1 cellular context compared by ENCODE assay signal in the genomic region with DNA sequence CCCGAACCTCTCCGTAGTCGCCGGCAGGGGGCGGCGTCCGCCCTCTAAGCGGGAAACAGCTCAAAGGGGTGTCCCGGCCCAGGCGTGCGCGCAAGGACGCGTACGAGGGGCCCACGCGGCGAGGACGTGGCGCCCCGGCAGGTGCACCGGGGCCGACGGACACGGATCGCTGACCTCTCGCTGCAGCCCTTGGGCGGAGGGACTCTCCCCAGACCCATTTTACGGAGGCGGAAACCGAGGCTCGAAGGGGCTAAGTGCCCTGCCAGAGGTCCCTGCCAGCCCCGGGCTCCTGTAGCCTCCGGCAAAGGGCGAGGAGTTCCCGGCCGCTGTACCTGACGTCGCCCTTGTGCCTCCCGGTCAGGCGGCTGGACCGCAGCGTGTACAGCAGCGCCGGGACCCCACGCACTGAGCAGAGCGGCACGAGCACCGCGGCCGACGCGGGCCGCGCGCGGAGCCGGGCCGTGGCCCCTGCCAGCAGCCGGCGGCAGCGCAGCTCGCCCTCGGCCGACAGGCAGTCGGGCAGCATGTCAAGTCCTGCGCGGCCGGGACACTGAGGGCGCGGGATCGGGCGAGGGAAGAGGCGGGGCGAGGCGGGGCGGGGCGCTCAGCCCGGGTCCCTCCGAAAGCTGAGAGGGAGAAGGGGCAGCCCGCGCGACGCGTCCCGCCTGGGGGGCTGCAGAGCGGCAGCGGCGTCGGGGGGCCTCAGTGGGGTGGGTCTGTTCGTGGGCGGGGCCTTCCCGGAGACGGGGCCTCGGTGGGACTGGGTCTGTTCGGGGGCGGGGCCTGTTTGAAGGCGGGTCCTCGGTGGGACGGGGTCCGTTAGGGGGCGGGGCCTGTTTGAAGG.
A peak's percentile ranks its signal among the peaks of the same experiment; 100 is the strongest.
TF ChIP-seq lines count a peak whose summit lies in the region.

Gene NUDT8 (minus strand): TSS at position 552 of the 844 bp plus-strand sequence. CDS start 26 bp downstream, at position 526.

TF ChIP-seq in K562, 482 proteins besides CTCF, POLR2A, EP300 and RAD21 (continued from another document and continues in another):
- TF ChIP-seq REST (CRISPR knock-in tag; IDR thresholded peaks at IDR 0.05; ENCODE audit: low read depth) (peak; percentile 41; the same call in 1 of the 2 replicates), ZNF212 (CRISPR knock-in tag; IDR thresholded peaks at IDR 0.05) (no peak), SIN3B (IDR thresholded peaks at IDR 0.05; ENCODE audit: low read depth) (peak; percentile 48; the same call in 1 of the 2 replicates), PHF20 (IDR thresholded peaks at IDR 0.05; ENCODE audit: partially characterized antibody) (peak; percentile 63), XRCC5 (IDR thresholded peaks at IDR 0.05; ENCODE audit: low read depth, low read length) (peak; percentile 94), EGR1 (conservative IDR thresholded peaks at IDR 0.05) (0 out of 2 replicates have a peak, but pooled peaks have one; percentile 20), CXXC5 (CRISPR knock-in tag; IDR thresholded peaks at IDR 0.05) (peak; percentile 96), PRPF4 (IDR thresholded peaks at IDR 0.05; ENCODE audit: insufficient read depth, low read depth, low read length, poor library complexity, severe bottlenecking) (peak; percentile 54), MGA (IDR thresholded peaks at IDR 0.05) (peak; percentile 98), HIVEP1 (CRISPR knock-in tag; IDR thresholded peaks at IDR 0.05) (0 out of 2 replicates have a peak, but pooled peaks have one; percentile 76), CHD1 (IDR thresholded peaks at IDR 0.05; ENCODE audit: low read length) (peak; percentile 90), NBN (IDR thresholded peaks at IDR 0.05; ENCODE audit: low read depth) (0 out of 2 replicates have a peak, but pooled peaks have one; percentile 38), NFIC (IDR thresholded peaks at IDR 0.05) (peak; percentile 36; the same call in 1 of the 2 replicates), TBP (optimal IDR thresholded peaks at IDR 0.05; ENCODE audit: low read depth, low read length) (peak; percentile 73), SP2 (IDR thresholded peaks at IDR 0.05; ENCODE audit: extremely low read depth, low read depth, low read length, poor library complexity, severe bottlenecking) (no peak), STAG1 (CRISPR knock-in tag; IDR thresholded peaks at IDR 0.05; ENCODE audit: borderline replicate concordance) (no peak), SUPT5H (IDR thresholded peaks at IDR 0.05) (peak; percentile 55), L3MBTL2 (IDR thresholded peaks at IDR 0.05) (peak; percentile 99), POLR2G (IDR thresholded peaks at IDR 0.05; ENCODE audit: low read depth, low read length) (peak; percentile 88), FOXM1 (IDR thresholded peaks at IDR 0.05; ENCODE audit: low read depth) (no peak), FOXM1 (CRISPR knock-in tag; IDR thresholded peaks at IDR 0.05; ENCODE audit: low read depth) (peak; percentile 96)
- TF ChIP-seq, protein P1, sequence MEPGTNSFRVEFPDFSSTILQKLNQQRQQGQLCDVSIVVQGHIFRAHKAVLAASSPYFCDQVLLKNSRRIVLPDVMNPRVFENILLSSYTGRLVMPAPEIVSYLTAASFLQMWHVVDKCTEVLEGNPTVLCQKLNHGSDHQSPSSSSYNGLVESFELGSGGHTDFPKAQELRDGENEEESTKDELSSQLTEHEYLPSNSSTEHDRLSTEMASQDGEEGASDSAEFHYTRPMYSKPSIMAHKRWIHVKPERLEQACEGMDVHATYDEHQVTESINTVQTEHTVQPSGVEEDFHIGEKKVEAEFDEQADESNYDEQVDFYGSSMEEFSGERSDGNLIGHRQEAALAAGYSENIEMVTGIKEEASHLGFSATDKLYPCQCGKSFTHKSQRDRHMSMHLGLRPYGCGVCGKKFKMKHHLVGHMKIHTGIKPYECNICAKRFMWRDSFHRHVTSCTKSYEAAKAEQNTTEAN (CRISPR knock-in tag; IDR thresholded peaks at IDR 0.05), result peak; percentile 73; the same call in 1 of the 2 replicates
- TF ChIP-seq, protein P2, sequence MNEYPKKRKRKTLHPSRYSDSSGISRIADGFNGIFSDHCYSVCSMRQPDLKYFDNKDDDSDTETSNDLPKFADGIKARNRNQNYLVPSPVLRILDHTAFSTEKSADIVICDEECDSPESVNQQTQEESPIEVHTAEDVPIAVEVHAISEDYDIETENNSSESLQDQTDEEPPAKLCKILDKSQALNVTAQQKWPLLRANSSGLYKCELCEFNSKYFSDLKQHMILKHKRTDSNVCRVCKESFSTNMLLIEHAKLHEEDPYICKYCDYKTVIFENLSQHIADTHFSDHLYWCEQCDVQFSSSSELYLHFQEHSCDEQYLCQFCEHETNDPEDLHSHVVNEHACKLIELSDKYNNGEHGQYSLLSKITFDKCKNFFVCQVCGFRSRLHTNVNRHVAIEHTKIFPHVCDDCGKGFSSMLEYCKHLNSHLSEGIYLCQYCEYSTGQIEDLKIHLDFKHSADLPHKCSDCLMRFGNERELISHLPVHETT (CRISPR knock-in tag; conservative IDR thresholded peaks at IDR 0.05 in 1 of 2, IDR thresholded peaks at IDR 0.05 in 1 of 2), result no peak; a peak in 1 of 4 replicates
- TF ChIP-seq, protein P3, sequence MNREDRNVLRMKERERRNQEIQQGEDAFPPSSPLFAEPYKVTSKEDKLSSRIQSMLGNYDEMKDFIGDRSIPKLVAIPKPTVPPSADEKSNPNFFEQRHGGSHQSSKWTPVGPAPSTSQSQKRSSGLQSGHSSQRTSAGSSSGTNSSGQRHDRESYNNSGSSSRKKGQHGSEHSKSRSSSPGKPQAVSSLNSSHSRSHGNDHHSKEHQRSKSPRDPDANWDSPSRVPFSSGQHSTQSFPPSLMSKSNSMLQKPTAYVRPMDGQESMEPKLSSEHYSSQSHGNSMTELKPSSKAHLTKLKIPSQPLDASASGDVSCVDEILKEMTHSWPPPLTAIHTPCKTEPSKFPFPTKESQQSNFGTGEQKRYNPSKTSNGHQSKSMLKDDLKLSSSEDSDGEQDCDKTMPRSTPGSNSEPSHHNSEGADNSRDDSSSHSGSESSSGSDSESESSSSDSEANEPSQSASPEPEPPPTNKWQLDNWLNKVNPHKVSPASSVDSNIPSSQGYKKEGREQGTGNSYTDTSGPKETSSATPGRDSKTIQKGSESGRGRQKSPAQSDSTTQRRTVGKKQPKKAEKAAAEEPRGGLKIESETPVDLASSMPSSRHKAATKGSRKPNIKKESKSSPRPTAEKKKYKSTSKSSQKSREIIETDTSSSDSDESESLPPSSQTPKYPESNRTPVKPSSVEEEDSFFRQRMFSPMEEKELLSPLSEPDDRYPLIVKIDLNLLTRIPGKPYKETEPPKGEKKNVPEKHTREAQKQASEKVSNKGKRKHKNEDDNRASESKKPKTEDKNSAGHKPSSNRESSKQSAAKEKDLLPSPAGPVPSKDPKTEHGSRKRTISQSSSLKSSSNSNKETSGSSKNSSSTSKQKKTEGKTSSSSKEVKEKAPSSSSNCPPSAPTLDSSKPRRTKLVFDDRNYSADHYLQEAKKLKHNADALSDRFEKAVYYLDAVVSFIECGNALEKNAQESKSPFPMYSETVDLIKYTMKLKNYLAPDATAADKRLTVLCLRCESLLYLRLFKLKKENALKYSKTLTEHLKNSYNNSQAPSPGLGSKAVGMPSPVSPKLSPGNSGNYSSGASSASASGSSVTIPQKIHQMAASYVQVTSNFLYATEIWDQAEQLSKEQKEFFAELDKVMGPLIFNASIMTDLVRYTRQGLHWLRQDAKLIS (CRISPR knock-in tag; IDR thresholded peaks at IDR 0.05), result 0 out of 2 replicates have a peak, but pooled peaks have one; percentile 69
- TF ChIP-seq, protein P4, sequence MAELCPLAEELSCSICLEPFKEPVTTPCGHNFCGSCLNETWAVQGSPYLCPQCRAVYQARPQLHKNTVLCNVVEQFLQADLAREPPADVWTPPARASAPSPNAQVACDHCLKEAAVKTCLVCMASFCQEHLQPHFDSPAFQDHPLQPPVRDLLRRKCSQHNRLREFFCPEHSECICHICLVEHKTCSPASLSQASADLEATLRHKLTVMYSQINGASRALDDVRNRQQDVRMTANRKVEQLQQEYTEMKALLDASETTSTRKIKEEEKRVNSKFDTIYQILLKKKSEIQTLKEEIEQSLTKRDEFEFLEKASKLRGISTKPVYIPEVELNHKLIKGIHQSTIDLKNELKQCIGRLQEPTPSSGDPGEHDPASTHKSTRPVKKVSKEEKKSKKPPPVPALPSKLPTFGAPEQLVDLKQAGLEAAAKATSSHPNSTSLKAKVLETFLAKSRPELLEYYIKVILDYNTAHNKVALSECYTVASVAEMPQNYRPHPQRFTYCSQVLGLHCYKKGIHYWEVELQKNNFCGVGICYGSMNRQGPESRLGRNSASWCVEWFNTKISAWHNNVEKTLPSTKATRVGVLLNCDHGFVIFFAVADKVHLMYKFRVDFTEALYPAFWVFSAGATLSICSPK (IDR thresholded peaks at IDR 0.05; ENCODE audit: borderline replicate concordance), result no peak
